Comparison of ENCODE assay signal across 32 cellular contexts in the genomic region with DNA sequence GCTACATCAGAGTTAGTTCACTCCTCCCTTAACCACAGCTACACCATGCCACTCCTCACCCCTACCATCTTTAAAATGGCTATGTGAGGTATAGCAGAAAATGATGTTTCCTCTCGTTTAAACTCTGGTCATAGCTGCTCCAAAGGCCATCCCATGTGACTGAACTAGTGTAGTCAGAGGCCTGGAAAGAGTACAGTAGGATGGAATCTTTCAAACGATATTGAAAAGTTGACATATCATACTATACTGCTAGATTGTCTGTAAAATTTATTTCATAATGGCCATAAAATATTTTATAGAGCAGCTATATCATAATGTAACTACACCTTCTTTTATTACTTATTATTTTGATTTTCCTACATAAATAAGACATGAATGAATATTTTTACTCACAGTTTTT.
"Had no signal": no experiment of that assay in that cellular context is flagged by ENCODE, and none has a peak within 500 bp of the region (broad histone marks: within the 10 kb centered on the region; RNA-seq: fewer than 3 reads in every experiment).

No MANE protein-coding gene starts in this region.

- DNase-seq: activated B cell treated with CpG ODN at 0.5 μM for 24 hours; activated CD4-positive, alpha-beta memory T cell treated with anti-CD3 and anti-CD28 coated beads for 36 hours; activated CD4-positive, alpha-beta T cell treated with anti-CD3 and anti-CD28 coated beads for 4 hours; activated CD4-positive, alpha-beta T cell treated with anti-CD3 and anti-CD28 coated beads, Interleukin-2, amount 10 ng/mL, durations not matched to agents 24 days and 14 days; activated CD4-positive, alpha-beta T cell treated with anti-CD3 and anti-CD28 coated beads, Interleukin-2, amount 50 U/mL, for 1 hour; activated CD4-positive, alpha-beta T cell treated with anti-CD3 and anti-CD28 coated beads, Interleukin-2, amount 50 U/mL, for 4 hours; activated CD4-positive, CD25-positive, alpha-beta regulatory T cell treated with anti-CD3 and anti-CD28 coated beads, Interleukin-2, amount 50 U/mL, for 72 hours; activated CD8-positive, alpha-beta memory T cell treated with anti-CD3 and anti-CD28 coated beads, Interleukin-2, amount 50 U/mL, for 4 hours; activated CD8-positive, alpha-beta T cell treated with anti-CD3 and anti-CD28 coated beads for 36 hours; activated effector memory CD4-positive, alpha-beta T cell treated with anti-CD3 and anti-CD28 coated beads, Interleukin-2, amount 50 U/mL, for 16 hours; activated gamma-delta T cell treated with Interleukin-2 at 50 U/mL for 16 hours; activated naive CD4-positive, alpha-beta T cell; activated naive CD4-positive, alpha-beta T cell treated with anti-CD3 and anti-CD28 coated beads for 36 hours; activated naive CD4-positive, alpha-beta T cell treated with anti-CD3 and anti-CD28 coated beads, Interleukin-2, amount 50 U/mL, for 16 hours; activated naive CD8-positive, alpha-beta T cell treated with anti-CD3 and anti-CD28 coated beads for 36 hours; activated T-cell treated with anti-CD3 and anti-CD28 coated beads for 4 hours; activated T-cell treated with anti-CD3 and anti-CD28 coated beads, Interleukin-2, amount 50 U/mL, for 1 hour; activated T-cell treated with anti-CD3 and anti-CD28 coated beads, Interleukin-2, amount 50 U/mL, for 4 hours; activated T-cell treated with anti-CD3 and anti-CD28 coated beads, Interleukin-2, amount 50 U/mL, for 72 hours; adrenal gland; amniotic stem cell; aorta; body of pancreas; brain microvascular endothelial cell; central memory CD4-positive, alpha-beta T cell; T-helper 1 cell; T-helper 2 cell; T-helper 9 cell had no signal

- H3K27me3 ChIP-seq: adrenal gland, body of pancreas, brain microvascular endothelial cell, breast epithelium had no signal

- H3K9me3 ChIP-seq: adrenal gland, body of pancreas, breast epithelium had no signal

- H3K4me1 ChIP-seq: adrenal gland, breast epithelium had no signal

- H3K27ac ChIP-seq: adrenal gland, body of pancreas, brain microvascular endothelial cell, breast epithelium, VCaP had no signal

- H3K4me3 ChIP-seq: adrenal gland, body of pancreas, breast epithelium had no signal

- H3K36me3 ChIP-seq: adrenal gland, brain microvascular endothelial cell, breast epithelium had no signal

- ATAC-seq: activated CD8-positive, alpha-beta T cell treated with anti-CD3 and anti-CD28 coated beads for 36 hours; activated naive CD4-positive, alpha-beta T cell treated with anti-CD3 and anti-CD28 coated beads, Interleukin-2, amount 50 U/mL, for 72 hours; activated T-cell treated with anti-CD3 and anti-CD28 coated beads, Interleukin-2, amount 50 U/mL, for 4 hours; activated T-cell treated with anti-CD3 and anti-CD28 coated beads, Interleukin-2, amount 50 U/mL, for 72 hours; activated T-helper 17 cell treated with anti-CD3 and anti-CD28 coated beads, Interleukin-2, amount 50 U/mL, for 72 hours; body of pancreas had no signal
